ENCODE assay signal across 8 cellular contexts in the genomic region with DNA sequence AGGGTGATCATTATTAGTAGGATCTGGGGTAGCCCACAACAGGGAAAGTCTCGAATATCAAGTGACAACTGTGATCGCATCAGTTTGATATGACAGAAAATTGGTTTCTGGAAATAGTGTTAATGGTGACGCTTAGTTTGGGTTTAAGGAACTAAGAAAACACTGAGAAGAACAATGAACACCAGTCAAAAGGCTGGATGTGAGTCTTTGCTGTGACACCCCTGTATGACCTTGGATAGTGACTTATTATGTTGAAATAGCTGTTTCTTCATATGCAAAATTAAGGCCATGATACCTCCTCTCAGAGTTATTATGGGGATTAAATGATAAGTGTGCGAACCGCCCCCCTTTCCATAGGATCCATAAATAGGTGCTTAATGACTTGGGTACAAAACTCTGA. TPM values are rescaled to one million over a fixed set of nuclear protein-coding genes. Genes with fewer than 3 reads are reported as not detected.
DNase-seq lines count a peak whose midpoint lies in the region; ATAC-seq and TF ChIP-seq lines count a peak whose summit lies in the region.

No MANE protein-coding gene starts in this region.

- H3K27me3 ChIP-seq in heart right ventricle (no peaks in the 10 kb centered on the region), uterus (no peaks in the 10 kb centered on the region)

- H3K4me1 ChIP-seq in heart right ventricle (peaks cover 0 to 54% (median 43%) of the 10 kb centered on the region in 9 donors), uterus (no peaks in the 10 kb centered on the region)

- no peak for TF ChIP-seq CTCF in heart right ventricle (IDR thresholded peaks at IDR 0.05)
- no peak for TF ChIP-seq CTCF in lower leg skin (IDR thresholded peaks at IDR 0.05)
- TF ChIP-seq CTCF in uterus (IDR thresholded peaks at IDR 0.05), result no peak

- whole genome bisulfite sequencing in heart right ventricle, 2 donors, result 27 to 36% methylated on average over 5 of the region's 5 CpGs
- 28 to 30% methylated on average over 5 of the region's 5 CpGs for WGBS in lower leg skin, 2 donors

- no peak for ATAC-seq in heart right ventricle
- ATAC-seq in activated naive CD8-positive, alpha-beta T cell treated with anti-CD3 and anti-CD28 coated beads, Interleukin-2, amount 50 U/mL, for 24 hours, result no peak
- no peak for ATAC-seq in HG03108 (IDR thresholded peaks at IDR 0.05; ENCODE audit: unreplicated experiment)
- ATAC-seq in GM19455 (IDR thresholded peaks at IDR 0.05; ENCODE audit: unreplicated experiment), result no peak
- no peak for ATAC-seq in HG03571 (IDR thresholded peaks at IDR 0.05; ENCODE audit: unreplicated experiment)

- H3K4me3 ChIP-seq in heart right ventricle, result peak overlapping the region; percentile 71 to 96 (median 88)
- peak overlapping the region; percentile 90 for H3K4me3 ChIP-seq in lower leg skin (ENCODE audit: low read depth, poor library complexity, severe bottlenecking)
- H3K4me3 ChIP-seq in uterus, result peak overlapping the region; percentile 83 to 94

- peak overlapping the region; percentile 91 for H3K27ac Mint-ChIP-seq in activated naive CD8-positive, alpha-beta T cell treated with anti-CD3 and anti-CD28 coated beads, Interleukin-2, amount 50 U/mL, for 24 hours

- peak overlapping the region in 9 of 10 donors; percentile 85 to 96 (median 90) for H3K27ac ChIP-seq in heart right ventricle
- peak overlapping the region; percentile 69 to 87 for H3K27ac ChIP-seq in uterus

- no peaks in the 10 kb centered on the region for H3K9me3 Mint-ChIP-seq in activated naive CD8-positive, alpha-beta T cell treated with anti-CD3 and anti-CD28 coated beads, Interleukin-2, amount 50 U/mL, for 24 hours

- peaks cover 31% of the 10 kb centered on the region for H3K36me3 Mint-ChIP-seq in activated naive CD8-positive, alpha-beta T cell treated with anti-CD3 and anti-CD28 coated beads, Interleukin-2, amount 50 U/mL, for 24 hours (ENCODE audit: low read depth)

- no peaks in the 10 kb centered on the region for H3K27me3 Mint-ChIP-seq in activated naive CD8-positive, alpha-beta T cell treated with anti-CD3 and anti-CD28 coated beads, Interleukin-2, amount 50 U/mL, for 24 hours

- peak overlapping the region; percentile 91 for H3K4me3 Mint-ChIP-seq in activated naive CD8-positive, alpha-beta T cell treated with anti-CD3 and anti-CD28 coated beads, Interleukin-2, amount 50 U/mL, for 24 hours

- peaks cover 51% of the 10 kb centered on the region for H3K4me1 Mint-ChIP-seq in activated naive CD8-positive, alpha-beta T cell treated with anti-CD3 and anti-CD28 coated beads, Interleukin-2, amount 50 U/mL, for 24 hours

- H3K36me3 ChIP-seq in heart right ventricle, result no peaks in the 10 kb centered on the region
- no peaks in the 10 kb centered on the region for H3K36me3 ChIP-seq in uterus

- DNase-seq in heart right ventricle, result no peak
- DNase-seq in cardiac septum (ENCODE audit: low spot score), result no peak
- DNase-seq in activated naive CD8-positive, alpha-beta T cell treated with anti-CD3 and anti-CD28 coated beads, Interleukin-2, amount 50 U/mL, for 24 hours, result no peak
- no peak for DNase-seq in lower leg skin (ENCODE audit: low spot score in 2 of 2)
- DNase-seq in uterus, result no peak

- H3K9me3 ChIP-seq in heart right ventricle (no peaks in the 10 kb centered on the region), uterus (no peaks in the 10 kb centered on the region)

- intact Hi-C loops in heart right ventricle (cut with DNase I) (no loop called here), cardiac septum (cut with DNase I) (no loop called here), lower leg skin (cut with DNase I; ENCODE audit: low total_unique reads) (no loop called here), uterus (cut with DNase I; ENCODE audit: low total_unique reads) (no loop called here)

- TF ChIP-seq POLR2A in lower leg skin (IDR thresholded peaks at IDR 0.05) (no peak), uterus (IDR thresholded peaks at IDR 0.05) (no peak)

RNA-seq across cellular contexts. Expression of gene DNAJC25, which starts 0.9 kb away (rescaled TPM):
- total RNA-seq in heart right ventricle (1 to 10 TPM; 3.8 to 9.3 (median 4.9) TPM), cardiac septum (5.0 TPM), lower leg skin (10 to 100 TPM in 1 of 4 donors, 1 to 10 TPM in 3; 6.8 to 13.1 (median 8.4) TPM), uterus (10 to 100 TPM in 1 of 4 donors, 1 to 10 TPM in 2, not detected in 1; 8.4 to 24.7 (median 9.1) TPM)
- polyA plus RNA-seq in heart right ventricle, result 1 to 10 TPM; 6.5 to 7.8 TPM

RNA-seq across cellular contexts. Expression of gene GNG10, which starts 29.4 kb away (rescaled TPM):
- total RNA-seq in heart right ventricle, result 10 to 100 TPM; 24.5 to 34.3 (median 26.6) TPM
- 10 to 100 TPM; 25.3 to 26.3 TPM for polyA plus RNA-seq in heart right ventricle
- 36.4 TPM for total RNA-seq in cardiac septum
- total RNA-seq in lower leg skin, result 10 to 100 TPM in 2 of 4 donors, 1 to 10 TPM in 2; 5.3 to 21.1 (median 15.4) TPM
- 10 to 100 TPM; 32.8 to 89.0 (median 69.3) TPM for total RNA-seq in uterus

RNA-seq across cellular contexts. Expression of gene PTGR1, which starts 32.6 kb away (rescaled TPM):
- total RNA-seq in heart right ventricle, result 10 to 100 TPM; 27.4 to 55.8 (median 44.2) TPM
- polyA plus RNA-seq in heart right ventricle, result 10 to 100 TPM; 10.4 to 22.0 TPM
- total RNA-seq in cardiac septum, result 42.0 TPM
- 10 to 100 TPM; 20.2 to 50.1 (median 40.4) TPM for total RNA-seq in lower leg skin
- 10 to 100 TPM in 3 of 4 donors, under 1 TPM in 1; 0.77 to 71.1 (median 42.0) TPM for total RNA-seq in uterus
